ENCODE assay signal across 8 cellular contexts in the genomic region with DNA sequence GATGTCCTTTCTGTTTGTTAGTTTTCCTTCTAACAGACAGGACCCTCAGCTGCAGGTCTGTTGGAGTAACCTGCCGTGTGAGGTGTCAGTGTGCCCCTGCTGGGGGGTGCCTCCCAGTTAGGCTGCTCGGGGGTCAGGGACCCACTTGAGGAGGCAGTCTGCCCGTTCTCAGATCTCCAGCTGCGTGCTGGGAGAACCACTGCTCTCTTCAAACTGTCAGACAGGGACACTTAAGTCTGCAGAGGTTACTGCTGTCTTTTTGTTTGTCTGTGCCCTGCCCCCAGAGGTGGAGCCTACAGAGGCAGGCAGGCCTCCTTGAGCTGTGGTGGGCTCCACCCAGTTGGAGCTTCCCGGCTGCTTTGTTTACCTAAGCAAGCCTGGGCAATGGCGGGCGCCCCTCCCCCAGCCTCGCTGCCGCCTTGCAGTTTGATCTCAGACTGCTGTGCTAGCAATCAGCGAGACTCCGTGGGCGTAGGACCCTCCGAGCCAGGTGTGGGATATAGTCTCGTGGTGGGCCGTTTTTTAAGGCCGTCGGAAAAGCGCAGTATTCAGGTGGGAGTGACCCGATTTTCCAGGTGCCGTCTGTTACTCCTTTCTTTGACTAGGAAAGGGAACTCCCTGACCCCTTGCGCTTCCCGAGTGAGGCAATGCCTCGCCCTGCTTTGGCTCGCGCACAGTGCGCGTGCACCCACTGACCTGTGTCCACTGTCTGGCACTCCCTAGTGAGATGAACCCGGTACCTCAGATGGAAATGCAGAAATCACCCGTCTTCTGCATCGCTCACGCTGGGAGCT. TPM values are rescaled to one million over a fixed set of nuclear protein-coding genes. Genes with fewer than 3 reads are reported as not detected.
A peak's percentile ranks its signal among the peaks of the same experiment; 100 is the strongest.
DNase-seq lines count a peak whose midpoint lies in the region; ATAC-seq and TF ChIP-seq lines count a peak whose summit lies in the region.
"Not testable (repeated sequence)": the region's sequence is repeated elsewhere in the genome, so short reads cannot be mapped to it uniquely, and the experiment has no call there.

No MANE protein-coding gene starts in this region.

- not testable (repeated sequence) for H3K36me3 Mint-ChIP-seq in activated naive CD4-positive, alpha-beta T cell treated with anti-CD3 and anti-CD28 coated beads for 36 hours (ENCODE audit: low read depth); neural crest cell (ENCODE audit: low read depth); type B pancreatic cell

- H3K4me1 ChIP-seq in HEK293 (ENCODE audit: control insufficient read depth, insufficient read depth, low read length); NT2/D1 (ENCODE audit: insufficient read depth, insufficient read length): not testable (repeated sequence)

- H3K9ac ChIP-seq in NT2/D1 (ENCODE audit: insufficient read length, low read depth) = not testable (repeated sequence)

- H3K4me1 Mint-ChIP-seq in activated naive CD4-positive, alpha-beta T cell treated with anti-CD3 and anti-CD28 coated beads for 36 hours (ENCODE audit: low read depth) = peaks cover 15% of the 10 kb centered on the region
- not testable (repeated sequence) for H3K4me1 Mint-ChIP-seq in neural crest cell; type B pancreatic cell (ENCODE audit: unreplicated experiment)

- H3K9me3 ChIP-seq in HEK293 (ENCODE audit: control insufficient read depth, insufficient read depth, low read depth, low read length) = not testable (repeated sequence)
- peaks cover 20% of the 10 kb centered on the region; the same call in 1 of the 2 replicates for H3K9me3 ChIP-seq in NT2/D1 (ENCODE audit: insufficient read depth, low read length)

- H3K36me3 ChIP-seq in HEK293 (ENCODE audit: control insufficient read depth in 2 of 2, insufficient read depth in 1 of 2, low read length in 2 of 2); NT2/D1 (ENCODE audit: insufficient read depth, insufficient read length, low read length): not testable (repeated sequence)

- peak; percentile 46 for ATAC-seq in left colon

- not testable (repeated sequence) for H3K27me3 ChIP-seq in NT2/D1 (ENCODE audit: insufficient read depth, insufficient read length)

- DNase-seq in COLO668 (lab: John Stamatoyannopoulos, UW; ENCODE audit: unreplicated experiment) (peak; percentile 11), epithelial cell of esophagus (ENCODE audit: low read depth) (peak; percentile 4), left colon (peak; percentile 39 to 45)
- DNase-seq in NT2/D1 (ENCODE audit: low read depth, low spot score); activated naive CD4-positive, alpha-beta T cell treated with anti-CD3 and anti-CD28 coated beads for 36 hours; neural crest cell (ENCODE audit: low read depth, low spot score); type B pancreatic cell (ENCODE audit: extremely low spot score, unreplicated experiment): not testable (repeated sequence)

- not testable (repeated sequence) for H3K27ac Mint-ChIP-seq in activated naive CD4-positive, alpha-beta T cell treated with anti-CD3 and anti-CD28 coated beads for 36 hours; type B pancreatic cell
- peak overlapping the region; percentile 50 for H3K27ac Mint-ChIP-seq in neural crest cell (ENCODE audit: unreplicated experiment)

- H3K27me3 Mint-ChIP-seq in activated naive CD4-positive, alpha-beta T cell treated with anti-CD3 and anti-CD28 coated beads for 36 hours (ENCODE audit: low read depth); neural crest cell (ENCODE audit: low read depth); type B pancreatic cell: not testable (repeated sequence)

- H3K4me3 ChIP-seq in HEK293 (ENCODE audit: low read depth, low read length) = not testable (repeated sequence)
- H3K4me3 ChIP-seq in NT2/D1 (ENCODE audit: insufficient read length, low read depth) (peak overlapping the region; percentile 11), epithelial cell of esophagus (ENCODE audit: low read length) (peak overlapping the region; percentile 36)

- CTCF ChIA-PET in HEK293 (lab: Yijun Ruan, JAX) = interaction anchor here (0.7 to 3.0 kb wide), 5 partner anchors 18 to 558 kb away, joined by 3 to 9 read pairs (median 4); no protein-coding TSS in a partner anchor
- CTCF ChIA-PET in activated naive CD4-positive, alpha-beta T cell treated with anti-CD3 and anti-CD28 coated beads for 36 hours (lab: Charles Lee) = not testable (repeated sequence)

- H3K27ac ChIP-seq in HEK293 (ENCODE audit: extremely low read depth, low read depth, low read length) = not testable (repeated sequence)

- not testable (repeated sequence) for TF ChIP-seq CTCF in HEK293 (tag by site-specific recombination; IDR thresholded peaks at IDR 0.05); epithelial cell of esophagus (IDR thresholded peaks at IDR 0.05; ENCODE audit: insufficient read depth, low read depth, low read length, missing control alignments); neural crest cell (conservative IDR thresholded peaks at IDR 0.05); type B pancreatic cell (conservative IDR thresholded peaks at IDR 0.05)

- H3K9me3 Mint-ChIP-seq in activated naive CD4-positive, alpha-beta T cell treated with anti-CD3 and anti-CD28 coated beads for 36 hours; neural crest cell; type B pancreatic cell: not testable (repeated sequence)

- peak overlapping the region; percentile 21 for H3K4me3 Mint-ChIP-seq in activated naive CD4-positive, alpha-beta T cell treated with anti-CD3 and anti-CD28 coated beads for 36 hours
- H3K4me3 Mint-ChIP-seq in neural crest cell = peak overlapping the region; percentile 31
- peak overlapping the region; percentile 61 for H3K4me3 Mint-ChIP-seq in type B pancreatic cell

- intact Hi-C loops in activated naive CD4-positive, alpha-beta T cell treated with anti-CD3 and anti-CD28 coated beads for 36 hours (cut with micrococcal nuclease) = loop anchor here (10.0 kb wide), 1 partner anchor 78 kb away; the partner anchor contains the start of gene RAI2
- intact Hi-C loops in left colon (cut with DNase I, micrococcal nuclease) = loop anchor here in 1 of 2 donors (5.0 kb wide), 1 partner anchor 421 kb away; no protein-coding TSS in a partner anchor

- POLR2A ChIA-PET in HEK293 (lab: Yijun Ruan, JAX) = not testable (repeated sequence)

TF ChIP-seq in HEK293, 187 proteins besides CTCF, POLR2A, EP300 and RAD21 (continues in another document):
- TF ChIP-seq ZBTB26 (tag by site-specific recombination; optimal IDR thresholded peaks at IDR 0.05) (peak; percentile 23), EGR2 (tag by site-specific recombination; IDR thresholded peaks at IDR 0.05; ENCODE audit: low read depth) (peak; percentile 54; the same call in 1 of the 2 replicates), ZNF394 (tag by site-specific recombination; IDR thresholded peaks at IDR 0.05; ENCODE audit: borderline replicate concordance) (peak; percentile 33; the same call in 1 of the 2 replicates), PRDM1 (tag by site-specific recombination; IDR thresholded peaks at IDR 0.05) (peak; percentile 64), ZNF629 (tag by site-specific recombination; IDR thresholded peaks at IDR 0.05) (0 out of 2 replicates have a peak, but pooled peaks have one; percentile 25), GLIS1 (tag by site-specific recombination; IDR thresholded peaks at IDR 0.05) (peak; percentile 81), ZNF341 (tag by site-specific recombination; IDR thresholded peaks at IDR 0.05; ENCODE audit: low read depth) (peak; percentile 54), ZFHX2 (tag by site-specific recombination; conservative IDR thresholded peaks at IDR 0.05) (0 out of 2 replicates have a peak, but pooled peaks have one; percentile 19), FEZF1 (tag by site-specific recombination; IDR thresholded peaks at IDR 0.05) (peak; percentile 31; the same call in 1 of the 2 replicates), ZBTB48 (tag by site-specific recombination; IDR thresholded peaks at IDR 0.05) (peak; percentile 89), KLF1 (tag by site-specific recombination; IDR thresholded peaks at IDR 0.05) (peak; percentile 16; the same call in 1 of the 2 replicates), IKZF3 (tag by site-specific recombination; IDR thresholded peaks at IDR 0.05) (peak; percentile 54; the same call in 1 of the 2 replicates), GLIS2 (tag by site-specific recombination; IDR thresholded peaks at IDR 0.05) (peak; percentile 53; the same call in 1 of the 2 replicates), ZNF692 (tag by site-specific recombination; IDR thresholded peaks at IDR 0.05) (0 out of 2 replicates have a peak, but pooled peaks have one; percentile 37), ZBTB17 (tag by site-specific recombination; IDR thresholded peaks at IDR 0.05) (0 out of 2 replicates have a peak, but pooled peaks have one; percentile 26)

RNA-seq across cellular contexts. Expression of gene SCML1, which starts 49.5 kb away (rescaled TPM):
- total RNA-seq in activated naive CD4-positive, alpha-beta T cell treated with anti-CD3 and anti-CD28 coated beads for 36 hours = 10 to 100 TPM; 11.4 to 11.8 TPM
- total RNA-seq in left colon (10 to 100 TPM; 10.3 to 10.6 TPM), neural crest cell (17.1 TPM in 2 replicates), type B pancreatic cell (ENCODE audit: low replicate concordance) (4.9 and 9.3 TPM in 2 replicates)
